Comparison of ENCODE assay signal across 23 cellular contexts in the genomic region with DNA sequence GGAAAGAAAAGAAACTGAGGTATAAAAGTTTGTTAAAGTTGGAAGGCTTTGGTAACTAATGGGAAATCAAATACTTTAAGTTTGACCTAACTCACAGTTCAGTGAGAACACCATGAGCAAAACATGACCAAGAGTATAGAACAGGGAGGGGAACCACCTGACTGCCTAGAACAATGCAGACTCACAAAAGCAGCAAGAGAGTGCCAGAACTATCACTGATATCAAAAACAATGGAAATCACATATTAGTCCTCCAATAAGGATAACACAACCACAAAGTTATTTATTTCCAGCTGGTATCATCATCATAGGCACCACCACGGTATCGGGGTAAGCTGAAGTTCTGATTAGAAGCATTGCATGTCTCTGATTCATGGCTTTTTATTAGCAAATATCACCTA.
A peak's percentile ranks its signal among the peaks of the same experiment; 100 is the strongest.
DNase-seq lines count a peak whose midpoint lies in the region; ATAC-seq, FAIRE-seq and TF ChIP-seq lines count a peak whose summit lies in the region.
"Had no signal": no experiment of that assay in that cellular context is flagged by ENCODE, and none has a peak within 500 bp of the region (broad histone marks: within the 10 kb centered on the region; RNA-seq: fewer than 3 reads in every experiment).

No MANE protein-coding gene starts in this region.

- H3K9ac ChIP-seq in H1 (replicated peaks in 1 of 4; ENCODE audit: extremely low read depth in 1 of 4, low read depth in 3 of 4, low read length in 3 of 4) (no peak overlapping the region), neural progenitor cell (no peak overlapping the region)
- H3K9ac ChIP-seq: BLaER1, GM23248 had no signal

- CTCF ChIA-PET in H1 (lab: Charles Lee; ENCODE audit: partially characterized antibody) = no interaction called here

- no peak overlapping the region for H3K4me3 ChIP-seq in bronchial epithelial cell (ENCODE audit: low read depth, low read length)
- H3K4me3 ChIP-seq in H1 (ENCODE audit: extremely low read depth in 1 of 4, insufficient read depth in 2 of 4, low read depth in 3 of 4, low read length in 4 of 4) = no peak overlapping the region
- H3K4me3 ChIP-seq in neural progenitor cell = no peak overlapping the region
- H3K4me3 ChIP-seq: BLaER1, GM12878, GM23248 had no signal

- H4K20me1 ChIP-seq in H1 (replicated peaks in 1 of 2; ENCODE audit: control insufficient read depth in 1 of 2, insufficient read depth in 2 of 2, low read length in 2 of 2) = no peaks in the 10 kb centered on the region
- no peaks in the 10 kb centered on the region for H4K20me1 ChIP-seq in neural progenitor cell (ENCODE audit: low read depth)
- H4K20me1 ChIP-seq: BLaER1 had no signal

- no peak for TF ChIP-seq POLR2A in H1 (IDR thresholded peaks at IDR 0.05; ENCODE audit: control extremely low read depth in 1 of 2, low read depth in 2 of 2, low read length in 2 of 2)

- H4K5ac ChIP-seq in H1 (ENCODE audit: insufficient read length, low read depth, low read length) = no peak overlapping the region

- no peak overlapping the region for H2BK12ac ChIP-seq in H1 (ENCODE audit: low read depth, low read length)

- no peak overlapping the region for H3K56ac ChIP-seq in H1 (replicated peaks; ENCODE audit: insufficient read length, low read depth, low read length)

- no peak for TF ChIP-seq EP300 in H1 (IDR thresholded peaks at IDR 0.05; ENCODE audit: borderline replicate concordance in 1 of 2, low read depth in 2 of 2, low read length in 2 of 2)

- POLR2A ChIA-PET in H1 (lab: Charles Lee; ENCODE audit: partially characterized antibody) = no interaction called here

- no peak overlapping the region for H2BK20ac ChIP-seq in H1 (ENCODE audit: low read length)

- DNase-seq in bronchial epithelial cell (ENCODE audit: low read depth) = no peak
- DNase-seq in H1 (ENCODE audit: low read depth in 1 of 2, low spot score in 2 of 2) = no peak
- peak in 1 of 2 donors; percentile 30 for DNase-seq in foreskin keratinocyte
- no peak for DNase-seq in neural progenitor cell (ENCODE audit: low spot score)
- DNase-seq in SKM-1 (lab: John Stamatoyannopoulos, UW; ENCODE audit: unreplicated experiment) = no peak
- DNase-seq in stimulated activated CD4-positive, alpha-beta T cell treated with anti-CD3 and anti-CD28 coated beads, Interleukin-15, amount 100 ng/mL, for 24 hours = no peak
- no peak for DNase-seq in C1 segment of cervical spinal cord (lab: John Stamatoyannopoulos, UW)
- DNase-seq: 8988T; CD8-positive, alpha-beta memory T cell; COR-L47; DMS 273 treated with DMSO at 0.1 percent for 48 hours; DMS53; DND-41; EL; GM23248; HCEC 1CT; IMR-90 had no signal

- H3K4me2 ChIP-seq in H1 (ENCODE audit: insufficient read depth in 1 of 2, low read depth in 2 of 2, low read length in 2 of 2) = no peak overlapping the region
- H3K4me2 ChIP-seq in neural progenitor cell = no peak overlapping the region
- H3K4me2 ChIP-seq: BLaER1 had no signal

- no peaks in the 10 kb centered on the region for H3K9me3 Mint-ChIP-seq in neural progenitor cell
- H3K9me3 Mint-ChIP-seq: CD8-positive, alpha-beta memory T cell had no signal

- TF ChIP-seq RAD21 in H1 (IDR thresholded peaks at IDR 0.05 in 1 of 2, conservative IDR thresholded peaks at IDR 0.05 in 1 of 2; ENCODE audit: low read depth in 2 of 2, low read length in 2 of 2) = no peak

- no peaks in the 10 kb centered on the region for H3K79me2 ChIP-seq in H1 (ENCODE audit: control insufficient read depth in 1 of 2, insufficient read depth in 2 of 2, low read length in 2 of 2)
- H3K79me2 ChIP-seq in neural progenitor cell (ENCODE audit: low read depth) = no peaks in the 10 kb centered on the region

- no peak overlapping the region for H4K8ac ChIP-seq in H1 (ENCODE audit: extremely low read depth, insufficient read depth, low read length)

- ATAC-seq in foreskin keratinocyte = peak; percentile 71
- ATAC-seq in GM21526 (IDR thresholded peaks at IDR 0.05; ENCODE audit: low FRiP score, unreplicated experiment) = no peak
- ATAC-seq: GM12878 had no signal

- WGBS in H1 (ENCODE audit: extremely low coverage in 1 of 2, insufficient coverage in 1 of 2, insufficient read length in 1 of 2, insufficient replicate concordance in 2 of 2, low coverage in 1 of 2, low lambda C conversion rate in 2 of 2, missing lambda C conversion rate in 1 of 2), 2 experiments = 98% methylated on average over 2 of the region's 2 CpGs; no CpG with 5 or more reads in 1 of the 2 experiments

- TF ChIP-seq CTCF in bronchial epithelial cell (IDR thresholded peaks at IDR 0.05; ENCODE audit: insufficient read depth, low read length, severe bottlenecking) (no peak), H1 (IDR thresholded peaks at IDR 0.05; ENCODE audit: control extremely low read depth in 1 of 3, insufficient read depth in 1 of 3, low read depth in 1 of 3, low read length in 3 of 3) (no peak), foreskin keratinocyte (conservative IDR thresholded peaks at IDR 0.05) (no peak), neural progenitor cell (IDR thresholded peaks at IDR 0.05) (no peak)

- no peaks in the 10 kb centered on the region for H3F3A ChIP-seq in neural progenitor cell (ENCODE audit: low read depth)

- H3K27ac ChIP-seq in H1 (ENCODE audit: low read depth, low read length) (no peak overlapping the region), foreskin keratinocyte (no peak overlapping the region), neural progenitor cell (no peak overlapping the region)
- H3K27ac ChIP-seq: BLaER1, GM23248, HL-60 had no signal

- H3K79me1 ChIP-seq in H1 (ENCODE audit: low read depth, low read length) = no peaks in the 10 kb centered on the region

- H3K18ac ChIP-seq in H1 (ENCODE audit: extremely low read depth, low read length) = no peak overlapping the region

- H3K27me3 ChIP-seq in bronchial epithelial cell (ENCODE audit: control insufficient read depth, insufficient read depth, low read length) (no peaks in the 10 kb centered on the region), H1 (replicated peaks in 1 of 4; ENCODE audit: control insufficient read depth in 3 of 4, extremely low read depth in 1 of 4, insufficient read depth in 3 of 4, low read length in 3 of 4) (no peaks in the 10 kb centered on the region), foreskin keratinocyte (no peaks in the 10 kb centered on the region), neural progenitor cell (no peaks in the 10 kb centered on the region)
- H3K27me3 ChIP-seq: BLaER1 had no signal

- no peak overlapping the region for H2BK5ac ChIP-seq in H1 (ENCODE audit: low read depth, low read length)

- no peaks in the 10 kb centered on the region for H3K23me2 ChIP-seq in H1 (ENCODE audit: low read depth, low read length)

- no peaks in the 10 kb centered on the region for H3K4me1 ChIP-seq in H1 (replicated peaks in 1 of 4; ENCODE audit: control insufficient read depth in 3 of 4, insufficient read depth in 4 of 4, low read length in 3 of 4)
- H3K4me1 ChIP-seq in foreskin keratinocyte = peaks cover 1% of the 10 kb centered on the region
- no peaks in the 10 kb centered on the region for H3K4me1 ChIP-seq in neural progenitor cell
- H3K4me1 ChIP-seq: BLaER1 had no signal

- no peak overlapping the region for H3K23ac ChIP-seq in H1 (ENCODE audit: insufficient read length)

- H2BK120ac ChIP-seq in H1 (replicated peaks; ENCODE audit: low read depth, low read length) = no peak overlapping the region

- no peak overlapping the region for H3K27ac Mint-ChIP-seq in neural progenitor cell
- H3K27ac Mint-ChIP-seq: CD8-positive, alpha-beta memory T cell had no signal

- H3K14ac ChIP-seq in H1 (ENCODE audit: insufficient read length) = no peak overlapping the region

- no peaks in the 10 kb centered on the region for H3K36me3 Mint-ChIP-seq in neural progenitor cell
- H3K36me3 Mint-ChIP-seq: CD8-positive, alpha-beta memory T cell had no signal

- H3K9me3 ChIP-seq in H1 (ENCODE audit: insufficient read depth in 2 of 2, low read depth in 1 of 2, low read length in 1 of 2) (no peaks in the 10 kb centered on the region), neural progenitor cell (ENCODE audit: low read depth) (no peaks in the 10 kb centered on the region)
- H3K9me3 ChIP-seq: BLaER1 had no signal

- FAIRE-seq in bronchial epithelial cell (lab: Jason Lieb, UNC) (peak; percentile 23), H1 (lab: Jason Lieb, UNC) (peak; percentile 7)
- FAIRE-seq: GM12878, H54, HTR-8/SVneo had no signal

- no peaks in the 10 kb centered on the region for H3K27me3 Mint-ChIP-seq in neural progenitor cell (ENCODE audit: insufficient read depth, low read depth)

- H4K91ac ChIP-seq in H1 (replicated peaks; ENCODE audit: insufficient read length, low read length) = no peak overlapping the region

- no peak overlapping the region for H2BK15ac ChIP-seq in H1 (ENCODE audit: low read length)

- H3K36me3 ChIP-seq in bronchial epithelial cell (ENCODE audit: control insufficient read depth, insufficient read depth, low read length) (no peaks in the 10 kb centered on the region), H1 (ENCODE audit: control insufficient read depth in 2 of 4, insufficient read depth in 4 of 4, low read length in 3 of 4) (no peaks in the 10 kb centered on the region), neural progenitor cell (no peaks in the 10 kb centered on the region)
- H3K36me3 ChIP-seq: BLaER1 had no signal

- no peak overlapping the region for H3K4me3 Mint-ChIP-seq in neural progenitor cell
- H3K4me3 Mint-ChIP-seq: CD8-positive, alpha-beta memory T cell had no signal

- H2AK5ac ChIP-seq in H1 (ENCODE audit: low read depth, low read length) = no peak overlapping the region

- no peak overlapping the region for H3K4ac ChIP-seq in H1 (replicated peaks; ENCODE audit: insufficient read length, low read depth, low read length)

- H2AFZ ChIP-seq in H1 (ENCODE audit: low read length) (no peak overlapping the region), neural progenitor cell (replicated peaks) (peak overlapping the region; percentile 3)
- H2AFZ ChIP-seq: GM23248 had no signal

- no peaks in the 10 kb centered on the region for H3K4me1 Mint-ChIP-seq in neural progenitor cell
- H3K4me1 Mint-ChIP-seq: CD8-positive, alpha-beta memory T cell had no signal

TF ChIP-seq in H1, 55 proteins besides CTCF, POLR2A, EP300 and RAD21:
- TF ChIP-seq NANOG (IDR thresholded peaks at IDR 0.05; ENCODE audit: insufficient read depth, low read depth, low read length, poor library complexity, severe bottlenecking) = no peak
- no peak for TF ChIP-seq KDM5A (IDR thresholded peaks at IDR 0.05; ENCODE audit: low read length)
- TF ChIP-seq FOSL1 (IDR thresholded peaks at IDR 0.05; ENCODE audit: insufficient read depth, low read depth, low read length) = no peak
- TF ChIP-seq SIX5 (IDR thresholded peaks at IDR 0.05; ENCODE audit: low read depth, low read length) = no peak
